Comparison of ENCODE assay signal across 12 cellular contexts in the genomic region with DNA sequence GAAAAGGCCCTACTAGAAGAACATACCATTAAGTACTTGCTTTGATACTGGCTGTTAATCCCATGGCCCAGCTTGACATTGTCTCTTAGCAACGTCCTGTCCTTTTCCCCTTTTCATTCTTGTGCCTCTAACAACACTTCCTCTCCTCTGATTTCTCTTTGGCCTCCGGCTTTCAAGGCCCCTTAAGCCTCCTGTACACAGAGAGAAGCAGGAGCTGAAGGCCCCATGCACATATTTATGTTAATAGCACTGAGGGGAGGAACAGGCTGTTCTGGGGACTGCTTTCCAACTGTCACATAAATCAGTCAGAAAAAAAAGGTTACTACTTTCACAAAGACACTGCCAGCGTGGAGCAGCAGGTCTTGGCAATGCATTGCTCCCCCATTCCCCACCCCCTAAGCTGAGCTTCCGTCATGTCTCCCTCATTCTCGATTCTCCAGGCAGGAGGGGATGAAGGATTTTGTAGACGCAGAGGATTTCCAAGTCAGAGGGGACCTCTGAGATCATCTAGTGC.
DNase-seq lines count a peak whose midpoint lies in the region; ATAC-seq, FAIRE-seq and TF ChIP-seq lines count a peak whose summit lies in the region.
"Had no signal": no experiment of that assay in that cellular context is flagged by ENCODE, and none has a peak within 500 bp of the region (broad histone marks: within the 10 kb centered on the region; RNA-seq: fewer than 3 reads in every experiment).

No MANE protein-coding gene starts in this region.

- H3K27me3 Mint-ChIP-seq in CD8-positive, alpha-beta T cell (ENCODE audit: low read depth): no peaks in the 10 kb centered on the region
- H3K27me3 Mint-ChIP-seq: activated CD4-positive, alpha-beta T cell treated with anti-CD3 and anti-CD28 coated beads, Interleukin-2, amount 10 ng/mL, durations not matched to agents 7 days and 5 days had no signal

- TF ChIP-seq POLR2A in heart left ventricle (IDR thresholded peaks at IDR 0.05) (no peak), H54 (IDR thresholded peaks at IDR 0.05; ENCODE audit: low read depth, low read length) (no peak)

- no peak overlapping the region for H3K4me2 ChIP-seq in osteoblast (ENCODE audit: insufficient read depth, low read length)

- no peaks in the 10 kb centered on the region for H3K9me3 ChIP-seq in A673 (ENCODE audit: low read depth, low read length, poor library complexity, severe bottlenecking)
- H3K9me3 ChIP-seq in heart left ventricle: no peaks in the 10 kb centered on the region
- no peaks in the 10 kb centered on the region for H3K9me3 ChIP-seq in osteoblast (ENCODE audit: low read depth, low read length)
- no peaks in the 10 kb centered on the region for H3K9me3 ChIP-seq in CD8-positive, alpha-beta T cell (ENCODE audit: low read length)
- H3K9me3 ChIP-seq: thyroid gland had no signal

- H3K36me3 ChIP-seq in A673 (ENCODE audit: insufficient read depth, low read length, poor library complexity, severe bottlenecking) (no peaks in the 10 kb centered on the region), heart left ventricle (no peaks in the 10 kb centered on the region), osteoblast (ENCODE audit: insufficient read depth, low read length) (no peaks in the 10 kb centered on the region)
- no peaks in the 10 kb centered on the region for H3K36me3 ChIP-seq in CD8-positive, alpha-beta T cell (ENCODE audit: insufficient read depth, low read length)
- H3K36me3 ChIP-seq: thyroid gland had no signal

- H3K36me3 Mint-ChIP-seq in CD8-positive, alpha-beta T cell: no peaks in the 10 kb centered on the region

- H3K27ac ChIP-seq in A673 (ENCODE audit: low read depth, low read length, poor library complexity, severe bottlenecking): peak overlapping the region; percentile 59
- H3K27ac ChIP-seq in heart left ventricle: peak overlapping the region in 11 of 12 donors; percentile 8 to 74 (median 40)
- no peak overlapping the region for H3K27ac ChIP-seq in osteoblast (ENCODE audit: low read depth, low read length)
- no peak overlapping the region for H3K27ac ChIP-seq in CD8-positive, alpha-beta T cell (ENCODE audit: low read depth, low read length)

- no peak overlapping the region for H3K4me3 Mint-ChIP-seq in CD8-positive, alpha-beta T cell
- H3K4me3 Mint-ChIP-seq: activated CD4-positive, alpha-beta T cell treated with anti-CD3 and anti-CD28 coated beads, Interleukin-2, amount 10 ng/mL, durations not matched to agents 7 days and 5 days had no signal

- peaks cover 7% of the 10 kb centered on the region for H3K9me3 Mint-ChIP-seq in CD8-positive, alpha-beta T cell

- CTCF ChIA-PET in A673 (lab: Charles Lee): no interaction called here
- CTCF ChIA-PET in CD8-positive, alpha-beta T cell (lab: Charles Lee): interaction anchor here (1.7 kb wide), 1 partner anchor 11 kb away, joined by 4 read pairs; no protein-coding TSS in a partner anchor

- POLR2A ChIA-PET in A673 (lab: Charles Lee; ENCODE audit: low non-redundant PET): no interaction called here
- POLR2A ChIA-PET in CD8-positive, alpha-beta T cell (lab: Charles Lee): no interaction called here

- no peak for FAIRE-seq in D721Med (lab: Jason Lieb, UNC)
- no peak for FAIRE-seq in H54 (lab: Jason Lieb, UNC)
- FAIRE-seq: GM18507 had no signal

- WGBS in heart left ventricle, 4 donors: 33 to 44% (median 36%) methylated on average over 6 of the region's 6 CpGs

- intact Hi-C loops in A673 (cut with micrococcal nuclease; ENCODE audit: unreplicated experiment): no loop called here
- intact Hi-C loops in heart left ventricle (cut with DNase I): no loop called here
- intact Hi-C loops in CD8-positive, alpha-beta T cell (cut with DNase I, micrococcal nuclease): no loop called here

- H3K27me3 ChIP-seq in A673 (replicated peaks; ENCODE audit: insufficient read depth, low read depth, low read length, poor library complexity) (no peaks in the 10 kb centered on the region), heart left ventricle (no peaks in the 10 kb centered on the region), osteoblast (ENCODE audit: insufficient read depth, low read length) (no peaks in the 10 kb centered on the region)
- H3K27me3 ChIP-seq in CD8-positive, alpha-beta T cell (ENCODE audit: insufficient read depth, low read length): no peaks in the 10 kb centered on the region
- H3K27me3 ChIP-seq: thyroid gland had no signal

- no TSS peak for BruUV-seq in A673 (replicated peaks; lab: Mats Ljungman, UMichigan)

- DNase-seq in A673 (ENCODE audit: low spot score) (peak; percentile 78), UCSD-AML1 (lab: John Stamatoyannopoulos, UW; ENCODE audit: unreplicated experiment) (peak; percentile 11), heart left ventricle (peak in 4 of 5 donors; percentile 15 to 50 (median 24)), osteoblast (ENCODE audit: insufficient read length, low spot score, missing footprints) (peak; percentile 10), SIG-M5 (lab: John Stamatoyannopoulos, UW) (no peak), D721Med (ENCODE audit: insufficient read length, low spot score) (no peak), H54 (ENCODE audit: insufficient read length, low spot score) (no peak)
- no peak for DNase-seq in CD8-positive, alpha-beta T cell
- DNase-seq: activated CD4-positive, alpha-beta T cell treated with anti-CD3 and anti-CD28 coated beads, Interleukin-2, amount 10 ng/mL, durations not matched to agents 7 days and 5 days; AML-193; thyroid gland had no signal

- ATAC-seq in heart left ventricle: peak; percentile 66 to 77 (median 74)
- ATAC-seq in CD8-positive, alpha-beta T cell: no peak

- H2AFZ ChIP-seq in osteoblast (ENCODE audit: low read length): no peak overlapping the region

- H4K20me1 ChIP-seq in osteoblast (ENCODE audit: insufficient read depth, low read length): no peaks in the 10 kb centered on the region

- TF ChIP-seq CTCF in A673 (conservative IDR thresholded peaks at IDR 0.05; ENCODE audit: low read depth, low read length): no peak
- TF ChIP-seq CTCF in heart left ventricle (IDR thresholded peaks at IDR 0.05): no peak
- TF ChIP-seq CTCF in osteoblast (IDR thresholded peaks at IDR 0.05; ENCODE audit: extremely low read depth, low read depth, low read length): no peak
- no peak for TF ChIP-seq CTCF in D721Med (IDR thresholded peaks at IDR 0.05; ENCODE audit: insufficient read depth, missing control alignments)
- TF ChIP-seq CTCF in CD8-positive, alpha-beta T cell (IDR thresholded peaks at IDR 0.05): no peak

- no peaks in the 10 kb centered on the region for H3K4me1 Mint-ChIP-seq in CD8-positive, alpha-beta T cell (ENCODE audit: low read depth)
- H3K4me1 Mint-ChIP-seq: activated CD4-positive, alpha-beta T cell treated with anti-CD3 and anti-CD28 coated beads, Interleukin-2, amount 10 ng/mL, durations not matched to agents 7 days and 5 days had no signal

- no peak overlapping the region for H3K27ac Mint-ChIP-seq in CD8-positive, alpha-beta T cell
- H3K27ac Mint-ChIP-seq: activated CD4-positive, alpha-beta T cell treated with anti-CD3 and anti-CD28 coated beads, Interleukin-2, amount 10 ng/mL, durations not matched to agents 7 days and 5 days had no signal

- peaks cover 20% of the 10 kb centered on the region for H3K4me1 ChIP-seq in A673 (ENCODE audit: insufficient read depth, low read length, poor library complexity, severe bottlenecking)
- H3K4me1 ChIP-seq in heart left ventricle: peaks cover 0 to 29% (median 14%) of the 10 kb centered on the region in 12 donors
- H3K4me1 ChIP-seq in osteoblast (ENCODE audit: insufficient read depth, low read length): no peaks in the 10 kb centered on the region
- H3K4me1 ChIP-seq in CD8-positive, alpha-beta T cell (ENCODE audit: insufficient read depth, low read length): no peaks in the 10 kb centered on the region

- H3K4me3 ChIP-seq in A673 (ENCODE audit: low read depth, low read length, poor library complexity, severe bottlenecking): no peak overlapping the region
- H3K4me3 ChIP-seq in heart left ventricle: no peak overlapping the region
- no peak overlapping the region for H3K4me3 ChIP-seq in osteoblast (ENCODE audit: insufficient read depth, low read length)
- no peak overlapping the region for H3K4me3 ChIP-seq in CD8-positive, alpha-beta T cell (ENCODE audit: low read depth, low read length)
- H3K4me3 ChIP-seq: thyroid gland had no signal

- H3K79me2 ChIP-seq in osteoblast (ENCODE audit: insufficient read depth, low read length): no peaks in the 10 kb centered on the region

Comparison
In these comparisons a context has a peak if more than half of its experiments do, and no peak if none do; other contexts are left out.
1. DNase-seq: peak in A673 (single experiment), UCSD-AML1 (single experiment), heart left ventricle (4 of 5) and osteoblast (single experiment); none in SIG-M5 (single experiment), D721Med (single experiment), H54 (single experiment) and CD8-positive, alpha-beta T cell (0 of 7).
2. H3K27ac ChIP-seq: peak in A673 (single experiment) and heart left ventricle (11 of 12); none in osteoblast (single experiment) and CD8-positive, alpha-beta T cell (single experiment).